8 cellular contexts compared by ENCODE assay signal in genomic region chr15:51759557-51760070, GRCh38. TPM values are rescaled to one million over a fixed set of nuclear protein-coding genes. Genes with fewer than 3 reads are reported as not detected.
DNase-seq lines count a peak whose midpoint lies in the region; ATAC-seq and TF ChIP-seq lines count a peak whose summit lies in the region.

No MANE protein-coding gene starts in this region.

- no peaks in the 10 kb centered on the region for H3K36me3 Mint-ChIP-seq in activated CD4-positive, alpha-beta T cell treated with anti-CD3 and anti-CD28 coated beads for 36 hours (ENCODE audit: low read depth)

- H3K27ac Mint-ChIP-seq in activated CD4-positive, alpha-beta T cell treated with anti-CD3 and anti-CD28 coated beads for 36 hours, result no peak overlapping the region

- no peaks in the 10 kb centered on the region for H4K20me1 ChIP-seq in fibroblast of lung (ENCODE audit: control insufficient read depth, extremely low read depth, insufficient read depth, low read length)

- H3K27me3 ChIP-seq in fibroblast of lung (ENCODE audit: control insufficient read depth, insufficient read depth, low read length), result no peaks in the 10 kb centered on the region

- no peaks in the 10 kb centered on the region for H3K27me3 Mint-ChIP-seq in activated CD4-positive, alpha-beta T cell treated with anti-CD3 and anti-CD28 coated beads for 36 hours

- no peak overlapping the region for H3K9ac ChIP-seq in fibroblast of lung (ENCODE audit: insufficient read depth, low read length)

- no peaks in the 10 kb centered on the region for H3K9me3 Mint-ChIP-seq in activated CD4-positive, alpha-beta T cell treated with anti-CD3 and anti-CD28 coated beads for 36 hours (ENCODE audit: low read depth)

- H3K36me3 ChIP-seq in fibroblast of lung (ENCODE audit: control insufficient read depth, insufficient read depth, low read length), result no peaks in the 10 kb centered on the region

- H3K9me3 ChIP-seq in fibroblast of lung (ENCODE audit: control insufficient read depth, insufficient read depth, low read depth, low read length), result no peaks in the 10 kb centered on the region

- peak; percentile 50 to 53 for TF ChIP-seq CTCF in fibroblast of lung (conservative IDR thresholded peaks at IDR 0.05 in 1 of 2, IDR thresholded peaks at IDR 0.05 in 1 of 2; ENCODE audit: low read depth in 1 of 2, low read length in 2 of 2)

- no peaks in the 10 kb centered on the region for H3K79me2 ChIP-seq in fibroblast of lung (ENCODE audit: control insufficient read depth, insufficient read depth, low read length)

- peaks cover 14% of the 10 kb centered on the region for H3K4me1 ChIP-seq in fibroblast of lung (ENCODE audit: control insufficient read depth, extremely low read depth, insufficient read depth, low read length)

- peak; percentile 28 for DNase-seq in activated CD4-positive, alpha-beta T cell treated with anti-CD3 and anti-CD28 coated beads for 36 hours
- no peak for DNase-seq in activated CD4-positive, alpha-beta T cell treated with anti-CD3 and anti-CD28 coated beads for 48 hours
- DNase-seq in NCI-H446 (lab: John Stamatoyannopoulos, UW), result peak; percentile 48 to 84
- DNase-seq in fibroblast of lung (ENCODE audit: low read depth in 2 of 2), result peak; percentile 95 to 97
- peak in 5 of 49 donors; percentile 10 to 46 (median 19) for DNase-seq in substantia nigra (lab: John Stamatoyannopoulos, UW)
- DNase-seq in NCI-H774 (lab: John Stamatoyannopoulos, UW), result no peak
- DNase-seq in GF-D8 (lab: John Stamatoyannopoulos, UW), result no peak
- DNase-seq in NCI-H2081 treated with DMSO at 0.1 percent for 48 hours (lab: John Stamatoyannopoulos, UW), result no peak

- H3K4me3 Mint-ChIP-seq in activated CD4-positive, alpha-beta T cell treated with anti-CD3 and anti-CD28 coated beads for 36 hours, result no peak overlapping the region

- H3K4me3 ChIP-seq in fibroblast of lung (replicated peaks in 1 of 4; ENCODE audit: control extremely low read depth in 1 of 4, insufficient read depth in 1 of 4, low read depth in 3 of 4, low read length in 4 of 4), result no peak overlapping the region

- CTCF ChIA-PET in activated CD4-positive, alpha-beta T cell treated with anti-CD3 and anti-CD28 coated beads for 36 hours (lab: Charles Lee), result interaction anchor here (2.4 kb wide), 1 partner anchor 17 kb away, joined by 12 read pairs; no protein-coding TSS in a partner anchor

- H3K27ac ChIP-seq in fibroblast of lung (ENCODE audit: insufficient read depth, low read length) (no peak overlapping the region), substantia nigra (ENCODE audit: low read depth, low read length, poor library complexity, severe bottlenecking) (peak overlapping the region; percentile 58)

- H3K4me2 ChIP-seq in fibroblast of lung (ENCODE audit: extremely low read depth, insufficient read depth, low read length), result no peak overlapping the region

- H3K4me1 Mint-ChIP-seq in activated CD4-positive, alpha-beta T cell treated with anti-CD3 and anti-CD28 coated beads for 36 hours, result no peaks in the 10 kb centered on the region

- POLR2A ChIA-PET in activated CD4-positive, alpha-beta T cell treated with anti-CD3 and anti-CD28 coated beads for 36 hours (lab: Charles Lee), result no interaction called here

- H2AFZ ChIP-seq in fibroblast of lung (ENCODE audit: low read length), result no peak overlapping the region

- intact Hi-C loops in activated CD4-positive, alpha-beta T cell treated with anti-CD3 and anti-CD28 coated beads for 36 hours (cut with DNase I, micrococcal nuclease), result no loop called here

- no peak for ATAC-seq in activated CD4-positive, alpha-beta T cell treated with anti-CD3 and anti-CD28 coated beads for 36 hours

RNA-seq across cellular contexts. Expression of gene TMOD2, which starts 8.2 kb away (rescaled TPM):
- 1 to 10 TPM; 5.4 to 6.9 TPM for total RNA-seq in activated CD4-positive, alpha-beta T cell treated with anti-CD3 and anti-CD28 coated beads for 36 hours
- total RNA-seq in fibroblast of lung, result 8.0 and 11.2 TPM in 2 replicates
- polyA plus RNA-seq in fibroblast of lung, result 5.4 and 7.0 TPM in 2 replicates
- 4.8 and 6.6 TPM in 2 replicates for polyA plus RNA-seq in fibroblast of lung (2012)
- polyA minus RNA-seq in fibroblast of lung (ENCODE audit: low replicate concordance), result 1.8 and 3.0 TPM in 2 replicates

RNA-seq across cellular contexts. Expression of gene LYSMD2, which starts 22.2 kb away (rescaled TPM):
- 10 to 100 TPM; 19.1 to 20.1 TPM for total RNA-seq in activated CD4-positive, alpha-beta T cell treated with anti-CD3 and anti-CD28 coated beads for 36 hours
- total RNA-seq in fibroblast of lung, result 7.2 and 7.8 TPM in 2 replicates
- polyA plus RNA-seq in fibroblast of lung, result 10.1 and 12.3 TPM in 2 replicates
- polyA plus RNA-seq in fibroblast of lung (2012), result 6.2 and 7.6 TPM in 2 replicates
- 2.5 TPM in 1 of 2 replicates, not detected in the other for polyA minus RNA-seq in fibroblast of lung (ENCODE audit: low replicate concordance)

Comparison
In these comparisons a context has a peak if more than half of its experiments do, and no peak if none do; other contexts are left out.
1. DNase-seq: peak in activated CD4-positive, alpha-beta T cell treated with anti-CD3 and anti-CD28 coated beads for 36 hours (single experiment), NCI-H446 (2 of 2) and fibroblast of lung (2 of 2); none in activated CD4-positive, alpha-beta T cell treated with anti-CD3 and anti-CD28 coated beads for 48 hours (single experiment), NCI-H774 (single experiment), GF-D8 (single experiment) and NCI-H2081 treated with DMSO at 0.1 percent for 48 hours (single experiment).